Comparison of ENCODE assay signal across 31 cellular contexts in the genomic region with DNA sequence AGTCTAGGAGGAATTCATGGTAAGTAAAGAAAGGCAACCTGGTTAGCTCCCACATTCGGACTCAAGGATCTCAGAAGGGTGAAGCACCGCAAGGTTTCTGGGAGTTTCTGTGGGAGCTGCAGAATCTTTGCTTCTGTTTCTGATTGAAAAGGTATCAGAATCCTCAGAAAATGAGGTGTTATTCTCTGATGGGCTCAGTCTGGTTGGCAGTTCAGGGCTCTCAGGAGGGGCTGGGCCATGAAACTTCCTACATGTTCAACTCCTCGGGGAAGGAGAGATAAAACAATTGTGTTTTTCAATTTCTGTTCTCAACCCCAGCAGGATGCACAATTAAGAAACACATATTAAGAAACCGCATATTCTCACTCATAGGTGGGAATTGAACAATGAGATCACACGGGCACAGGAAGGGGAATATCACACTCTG. TPM values are rescaled to one million over a fixed set of nuclear protein-coding genes. Genes with fewer than 3 reads are reported as not detected.
DNase-seq lines count a peak whose midpoint lies in the region; ATAC-seq and TF ChIP-seq lines count a peak whose summit lies in the region.
"Had no signal": no experiment of that assay in that cellular context is flagged by ENCODE, and none has a peak within 500 bp of the region (broad histone marks: within the 10 kb centered on the region; RNA-seq: fewer than 3 reads in every experiment).

No MANE protein-coding gene starts in this region.

- H3K27me3 ChIP-seq in H7 (ENCODE audit: control insufficient read depth, insufficient read depth, low read length): no peaks in the 10 kb centered on the region
- H3K27me3 ChIP-seq in CD8-positive, alpha-beta T cell (ENCODE audit: insufficient read depth, low read length): no peaks in the 10 kb centered on the region
- H3K27me3 ChIP-seq: BLaER1 treated with 17β-estradiol and CSF1 and Interleukin-3, amounts not matched to agents 10 nM and 100 nM; neural progenitor cell; right atrium auricular region; spleen; upper lobe of left lung had no signal

- intact Hi-C loops in CD8-positive, alpha-beta T cell (cut with DNase I, micrococcal nuclease): no loop called here

- no peak overlapping the region for H3K27ac Mint-ChIP-seq in CD8-positive, alpha-beta T cell
- H3K27ac Mint-ChIP-seq: activated CD4-positive, alpha-beta T cell treated with anti-CD3 and anti-CD28 coated beads, Interleukin-2, amount 10 ng/mL, durations not matched to agents 7 days and 5 days; activated naive CD8-positive, alpha-beta T cell treated with anti-CD3 and anti-CD28 coated beads, Interleukin-2, amount 50 U/mL, for 24 hours; HFFc6; neural progenitor cell had no signal

- H3K27ac ChIP-seq in CD8-positive, alpha-beta T cell (ENCODE audit: low read depth, low read length): no peak overlapping the region
- H3K27ac ChIP-seq: BLaER1 treated with 17β-estradiol and CSF1 and Interleukin-3, amounts not matched to agents 10 nM and 100 nM; lower lobe of right lung; neural progenitor cell; parathyroid adenoma; right atrium auricular region; SK-N-MC; spleen; upper lobe of left lung had no signal

- TF ChIP-seq CTCF in CD8-positive, alpha-beta T cell (IDR thresholded peaks at IDR 0.05): no peak

- no peaks in the 10 kb centered on the region for H3K9me3 ChIP-seq in CD8-positive, alpha-beta T cell (ENCODE audit: low read length)
- H3K9me3 ChIP-seq: BLaER1 treated with 17β-estradiol and CSF1 and Interleukin-3, amounts not matched to agents 10 nM and 100 nM; Caco-2; lower lobe of right lung; right atrium auricular region; spleen; upper lobe of left lung had no signal

- no peaks in the 10 kb centered on the region for H3K9me3 Mint-ChIP-seq in CD8-positive, alpha-beta T cell
- H3K9me3 Mint-ChIP-seq: activated CD4-positive, alpha-beta T cell treated with anti-CD3 and anti-CD28 coated beads, Interleukin-2, amount 10 ng/mL, durations not matched to agents 7 days and 5 days; activated naive CD8-positive, alpha-beta T cell treated with anti-CD3 and anti-CD28 coated beads, Interleukin-2, amount 50 U/mL, for 24 hours; activated T-cell treated with anti-CD3 and anti-CD28 coated beads, Interleukin-2, amount 50 U/mL, for 4 hours; central memory CD8-positive, alpha-beta T cell; neural progenitor cell had no signal

- POLR2A ChIA-PET in CD8-positive, alpha-beta T cell (lab: Charles Lee): no interaction called here

- in situ Hi-C loops in ACHN (cut with HindIII; ENCODE audit: low pct_ligation_motif_present, low pct_unique_long_range_greater_than_20kb, low sequenced_read_pairs): no loop called here

- no peaks in the 10 kb centered on the region for H3K36me3 Mint-ChIP-seq in CD8-positive, alpha-beta T cell
- H3K36me3 Mint-ChIP-seq: neural progenitor cell had no signal

- H3K4me3 ChIP-seq in H7 (ENCODE audit: insufficient read depth, low read depth, low read length): no peak overlapping the region
- H3K4me3 ChIP-seq in CD8-positive, alpha-beta T cell (ENCODE audit: low read depth, low read length): no peak overlapping the region
- H3K4me3 ChIP-seq: BLaER1 treated with 17β-estradiol and CSF1 and Interleukin-3, amounts not matched to agents 10 nM and 100 nM; lower lobe of right lung; neural progenitor cell; right atrium auricular region; SK-N-MC; spleen; upper lobe of left lung had no signal

- ATAC-seq in CD8-positive, alpha-beta T cell: no peak
- ATAC-seq in HG03565 (IDR thresholded peaks at IDR 0.05; ENCODE audit: unreplicated experiment): no peak
- ATAC-seq: activated naive CD8-positive, alpha-beta T cell treated with anti-CD3 and anti-CD28 coated beads, Interleukin-2, amount 50 U/mL, for 24 hours; activated T-cell treated with anti-CD3 and anti-CD28 coated beads, Interleukin-2, amount 50 U/mL, for 4 hours had no signal

- DNase-seq in ACHN (peak; percentile 0), H7 (peak; percentile 17), SK-N-DZ (ENCODE audit: low spot score) (peak; percentile 0), iPS-NIHi7 (ENCODE audit: extremely low spot score) (peak; percentile 15), Kasumi-1 (lab: John Stamatoyannopoulos, UW) (no peak), SKM-1 (lab: John Stamatoyannopoulos, UW; ENCODE audit: unreplicated experiment) (no peak)
- DNase-seq in CD8-positive, alpha-beta T cell: no peak
- DNase-seq: activated CD4-positive, alpha-beta T cell treated with anti-CD3 and anti-CD28 coated beads, Interleukin-2, amount 10 ng/mL, durations not matched to agents 7 days and 5 days; activated gamma-delta T cell treated with Interleukin-2 at 50 U/mL for 16 hours; activated naive CD8-positive, alpha-beta T cell treated with anti-CD3 and anti-CD28 coated beads, Interleukin-2, amount 50 U/mL, for 24 hours; activated T-cell treated with anti-CD3 and anti-CD28 coated beads, Interleukin-2, amount 50 U/mL, for 4 hours; Caco-2; DMS79 treated with DMSO at 0.1 percent for 48 hours; HFFc6; kidney; lower lobe of right lung; NCI-H1105 treated with DMSO at 0.1 percent for 48 hours; NCI-H1930; NCI-H526 treated with DMSO at 0.1 percent for 48 hours; spleen had no signal

- no peak overlapping the region for H3K4me3 Mint-ChIP-seq in CD8-positive, alpha-beta T cell
- H3K4me3 Mint-ChIP-seq: activated CD4-positive, alpha-beta T cell treated with anti-CD3 and anti-CD28 coated beads, Interleukin-2, amount 10 ng/mL, durations not matched to agents 7 days and 5 days; activated naive CD8-positive, alpha-beta T cell treated with anti-CD3 and anti-CD28 coated beads, Interleukin-2, amount 50 U/mL, for 24 hours; activated T-cell treated with anti-CD3 and anti-CD28 coated beads, Interleukin-2, amount 50 U/mL, for 4 hours; central memory CD8-positive, alpha-beta T cell; HFFc6; neural progenitor cell had no signal

- H3K36me3 ChIP-seq in H7 (replicated peaks; ENCODE audit: control insufficient read depth, insufficient read depth, low read length): no peaks in the 10 kb centered on the region
- no peaks in the 10 kb centered on the region for H3K36me3 ChIP-seq in CD8-positive, alpha-beta T cell (ENCODE audit: insufficient read depth, low read length)
- H3K36me3 ChIP-seq: BLaER1 treated with 17β-estradiol and CSF1 and Interleukin-3, amounts not matched to agents 10 nM and 100 nM; lower lobe of right lung; neural progenitor cell; right atrium auricular region; spleen; upper lobe of left lung had no signal

- H3K4me1 ChIP-seq in CD8-positive, alpha-beta T cell (ENCODE audit: insufficient read depth, low read length): no peaks in the 10 kb centered on the region
- H3K4me1 ChIP-seq: Caco-2, neural progenitor cell, parathyroid adenoma, right atrium auricular region, spleen had no signal

- no peaks in the 10 kb centered on the region for H3K27me3 Mint-ChIP-seq in CD8-positive, alpha-beta T cell (ENCODE audit: low read depth)
- H3K27me3 Mint-ChIP-seq: activated CD4-positive, alpha-beta T cell treated with anti-CD3 and anti-CD28 coated beads, Interleukin-2, amount 10 ng/mL, durations not matched to agents 7 days and 5 days; activated naive CD8-positive, alpha-beta T cell treated with anti-CD3 and anti-CD28 coated beads, Interleukin-2, amount 50 U/mL, for 24 hours; central memory CD8-positive, alpha-beta T cell had no signal

- H3K4me1 Mint-ChIP-seq in CD8-positive, alpha-beta T cell (ENCODE audit: low read depth): no peaks in the 10 kb centered on the region
- H3K4me1 Mint-ChIP-seq: activated CD4-positive, alpha-beta T cell treated with anti-CD3 and anti-CD28 coated beads, Interleukin-2, amount 10 ng/mL, durations not matched to agents 7 days and 5 days; activated naive CD8-positive, alpha-beta T cell treated with anti-CD3 and anti-CD28 coated beads, Interleukin-2, amount 50 U/mL, for 24 hours; central memory CD8-positive, alpha-beta T cell; neural progenitor cell had no signal

- CTCF ChIA-PET in CD8-positive, alpha-beta T cell (lab: Charles Lee): no interaction called here

RNA-seq across cellular contexts. Expression of a gene that starts 9.1 kb away (rescaled TPM):
- 2.0 TPM in 2 replicates for total RNA-seq in H7 (2014; rRNA removed; shearing (Covaris generic))
- polyA plus RNA-seq in SK-N-DZ (2014; cell fraction: cytosol; rRNA removed): not detected in 2 replicates
- polyA plus RNA-seq in SK-N-DZ (2014; cell fraction: nucleus; rRNA removed): not detected in 2 replicates
- 1 to 10 TPM; 2.6 to 2.7 TPM for total RNA-seq in CD8-positive, alpha-beta T cell
- total RNA-seq: dermis blood vessel endothelial cell, HFFc6 had no signal

RNA-seq across cellular contexts. Expression of a gene that starts 13.6 kb away (rescaled TPM):
- total RNA-seq in H7 (2014; rRNA removed; shearing (Covaris generic)): not detected in 2 replicates
- polyA plus RNA-seq in SK-N-DZ (2014; cell fraction: cytosol; rRNA removed): not detected in 2 replicates
- not detected in 2 replicates for polyA plus RNA-seq in SK-N-DZ (2014; cell fraction: nucleus; rRNA removed)
- 1 to 10 TPM; 1.1 to 1.2 TPM for total RNA-seq in CD8-positive, alpha-beta T cell
- total RNA-seq: dermis blood vessel endothelial cell, HFFc6, RPMI7951 had no signal

RNA-seq across cellular contexts. Expression of a gene that starts 16.1 kb away (rescaled TPM):
- total RNA-seq in H7 (2014; rRNA removed; shearing (Covaris generic)): not detected in 2 replicates
- polyA plus RNA-seq in SK-N-DZ (2014; cell fraction: cytosol; rRNA removed): not detected in 2 replicates
- polyA plus RNA-seq in SK-N-DZ (2014; cell fraction: nucleus; rRNA removed): not detected in 2 replicates
- total RNA-seq in CD8-positive, alpha-beta T cell: not detected
- total RNA-seq: activated T-cell treated with anti-CD3 and anti-CD28 coated beads, Interleukin-2, amount 50 U/mL, for 4 hours; Caco-2; dermis blood vessel endothelial cell; HFFc6; lower lobe of right lung; T-helper 2 cell treated with Interferon-gamma antibody and Interleukin-4, amounts not matched to agents 100 ng/mL and 5 ng/mL, for 36 hours had no signal

RNA-seq across cellular contexts. Expression of a gene that starts 56.7 kb away (rescaled TPM):
- 0.74 TPM in 1 of 2 replicates, not detected in the other for total RNA-seq in H7 (2014; rRNA removed; shearing (Covaris generic))
- not detected in 2 replicates for polyA plus RNA-seq in SK-N-DZ (2014; cell fraction: cytosol; rRNA removed)
- polyA plus RNA-seq in SK-N-DZ (2014; cell fraction: nucleus; rRNA removed): not detected in 2 replicates
- not detected for total RNA-seq in CD8-positive, alpha-beta T cell
- total RNA-seq: activated T-cell treated with anti-CD3 and anti-CD28 coated beads, Interleukin-2, amount 50 U/mL, for 4 hours; Caco-2; dermis blood vessel endothelial cell; HFFc6; kidney had no signal

RNA-seq across cellular contexts. Expression of a gene that starts 59.9 kb away (rescaled TPM):
- total RNA-seq in H7 (2014; rRNA removed; shearing (Covaris generic)): 1.4 and 1.6 TPM in 2 replicates
- not detected in 2 replicates for polyA plus RNA-seq in SK-N-DZ (2014; cell fraction: cytosol; rRNA removed)
- not detected in 2 replicates for polyA plus RNA-seq in SK-N-DZ (2014; cell fraction: nucleus; rRNA removed)
- 1 to 10 TPM in 1 of 2 experiments, under 1 TPM in 1; 0.84 to 1.2 TPM for total RNA-seq in CD8-positive, alpha-beta T cell
- total RNA-seq: HFFc6 had no signal

Comparison
In these comparisons a context has a peak if more than half of its experiments do, and no peak if none do; other contexts are left out.
1. DNase-seq: peak in ACHN (single experiment), H7 (single experiment), SK-N-DZ (single experiment) and iPS-NIHi7 (single experiment); none in CD8-positive, alpha-beta T cell (0 of 7), Kasumi-1 (0 of 2) and SKM-1 (single experiment).